In the genomic region with DNA sequence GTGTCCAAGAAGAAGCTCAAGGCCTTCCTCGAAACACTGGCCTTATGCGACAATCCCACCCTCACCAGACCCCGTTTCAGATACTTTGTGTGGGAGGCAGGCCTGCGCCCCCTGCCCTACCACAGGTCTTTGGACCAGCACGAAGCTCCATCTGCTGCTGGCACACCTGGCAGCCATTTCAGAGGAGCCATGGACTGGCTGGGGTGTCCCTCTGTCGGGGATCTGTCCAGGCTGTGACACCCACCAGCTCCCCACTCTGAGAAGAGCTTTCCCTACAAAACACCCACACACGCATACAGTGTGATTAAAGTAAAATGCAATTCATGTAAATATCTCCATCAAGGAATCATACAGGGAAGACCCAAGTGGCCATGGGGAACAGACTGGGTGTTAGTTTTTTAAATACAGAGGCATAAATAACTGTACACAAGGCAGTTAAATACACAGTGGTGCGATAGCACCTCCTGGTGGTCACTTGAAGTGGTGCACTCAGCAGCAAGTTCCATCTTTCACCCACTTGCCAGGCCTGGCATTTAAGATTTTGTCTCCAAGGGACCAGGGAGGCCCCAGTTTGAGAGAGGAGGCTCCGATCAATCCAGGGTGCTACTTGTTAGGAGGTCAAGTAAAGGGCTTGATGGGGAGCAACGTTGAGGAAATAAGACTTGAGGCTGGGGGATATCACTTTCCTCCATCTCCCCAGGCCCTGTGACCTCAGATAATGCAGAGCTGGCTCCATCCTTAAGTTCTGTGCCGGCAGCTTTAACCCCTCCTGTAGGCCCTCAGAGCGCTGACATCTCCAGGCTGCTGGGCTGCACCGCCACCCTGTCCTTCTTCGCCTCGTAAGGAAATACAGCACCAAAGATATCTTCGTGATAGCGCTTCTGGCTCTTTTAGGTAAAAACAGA, we compare ENCODE assay signal across 9 cellular contexts. TPM values are rescaled to one million over a fixed set of nuclear protein-coding genes. Genes with fewer than 3 reads are reported as not detected.
DNase-seq lines count a peak whose midpoint lies in the region; ATAC-seq and TF ChIP-seq lines count a peak whose summit lies in the region.
"Had no signal": no experiment of that assay in that cellular context is flagged by ENCODE, and none has a peak within 500 bp of the region (broad histone marks: within the 10 kb centered on the region; RNA-seq: fewer than 3 reads in every experiment).

No MANE protein-coding gene starts in this region.

- peaks cover 17% of the 10 kb centered on the region for H3K27me3 Mint-ChIP-seq in chondrocyte (ENCODE audit: low read depth)
- H3K27me3 Mint-ChIP-seq: activated naive CD8-positive, alpha-beta T cell had no signal

- no peak overlapping the region for H3K27ac Mint-ChIP-seq in chondrocyte (ENCODE audit: unreplicated experiment)
- H3K27ac Mint-ChIP-seq: activated naive CD8-positive, alpha-beta T cell had no signal

- no peak overlapping the region for H4K91ac ChIP-seq in mesenchymal stem cell (ENCODE audit: low read length)

- no peak overlapping the region for H3K9ac ChIP-seq in mesenchymal stem cell (ENCODE audit: low read length)

- H3K4me3 ChIP-seq in Jurkat, Clone E6-1 (ENCODE audit: low read length): no peak overlapping the region
- H3K4me3 ChIP-seq in mesenchymal stem cell (ENCODE audit: insufficient read depth in 1 of 2, low read depth in 1 of 2, low read length in 2 of 2): no peak overlapping the region

- no peak overlapping the region for H3K23ac ChIP-seq in mesenchymal stem cell (ENCODE audit: low read length in 2 of 2)

- H2BK5ac ChIP-seq in mesenchymal stem cell (ENCODE audit: low read depth, low read length, poor library complexity, severe bottlenecking): no peak overlapping the region

- no peak overlapping the region for H2AFZ ChIP-seq in mesenchymal stem cell (ENCODE audit: low read depth, low read length)

- H3K14ac ChIP-seq in mesenchymal stem cell (ENCODE audit: low read length in 2 of 2): no peak overlapping the region

- no peaks in the 10 kb centered on the region for H3K36me3 Mint-ChIP-seq in chondrocyte (ENCODE audit: low read depth)
- H3K36me3 Mint-ChIP-seq: activated naive CD8-positive, alpha-beta T cell had no signal

- no peak overlapping the region for H2AK5ac ChIP-seq in mesenchymal stem cell (ENCODE audit: low read length, severe bottlenecking)

- no peak overlapping the region for H3K4ac ChIP-seq in mesenchymal stem cell (ENCODE audit: low read depth in 1 of 2, low read length in 2 of 2)

- no peak overlapping the region for H2BK120ac ChIP-seq in mesenchymal stem cell (ENCODE audit: low read depth, low read length)

- no peak overlapping the region for H3K4me3 Mint-ChIP-seq in chondrocyte (ENCODE audit: unreplicated experiment)
- H3K4me3 Mint-ChIP-seq: activated naive CD8-positive, alpha-beta T cell had no signal

- DNase-seq in DMS53 (lab: John Stamatoyannopoulos, UW): peak; percentile 83
- peak; percentile 79 for DNase-seq in Jurkat, Clone E6-1 (ENCODE audit: low read depth, low spot score)
- DNase-seq in chondrocyte (ENCODE audit: low spot score): no peak
- peak; percentile 30 for DNase-seq in mesenchymal stem cell
- peak; percentile 7 to 10 for DNase-seq in stimulated activated CD8-positive, alpha-beta memory T cell treated with anti-CD3 and anti-CD28 coated beads, Interleukin-7, amount 100 ng/mL, for 48 hours (ENCODE audit: extremely low read depth in 1 of 2, low read depth in 1 of 2)

- no peaks in the 10 kb centered on the region for H3K79me1 ChIP-seq in mesenchymal stem cell (replicated peaks; ENCODE audit: low read length, poor library complexity, severe bottlenecking)

- no peaks in the 10 kb centered on the region for H3K4me1 Mint-ChIP-seq in chondrocyte (ENCODE audit: low read depth)

- H3K4me1 ChIP-seq in mesenchymal stem cell (ENCODE audit: control insufficient read depth, insufficient read depth, low read depth, low read length): peaks cover 2% of the 10 kb centered on the region

- no peaks in the 10 kb centered on the region for H3K9me3 Mint-ChIP-seq in chondrocyte (ENCODE audit: low read depth)

- ATAC-seq in HG03280 (IDR thresholded peaks at IDR 0.05; ENCODE audit: unreplicated experiment) (no peak), HG02759 (IDR thresholded peaks at IDR 0.05; ENCODE audit: unreplicated experiment) (no peak)

- no peaks in the 10 kb centered on the region for H3K36me3 ChIP-seq in mesenchymal stem cell (ENCODE audit: control insufficient read depth in 1 of 2, insufficient read depth in 2 of 2, low read depth in 1 of 2, low read length in 2 of 2)

- H3K27ac ChIP-seq in VCaP (no peak overlapping the region), mesenchymal stem cell (ENCODE audit: low read length, poor library complexity, severe bottlenecking) (no peak overlapping the region)

- no peak overlapping the region for H3K18ac ChIP-seq in mesenchymal stem cell (ENCODE audit: low read depth in 1 of 2, low read length in 2 of 2)

- no peaks in the 10 kb centered on the region for H3K9me3 ChIP-seq in mesenchymal stem cell (ENCODE audit: control insufficient read depth, low read length)

- H3K4me2 ChIP-seq in mesenchymal stem cell (ENCODE audit: low read length, poor library complexity, severe bottlenecking): no peak overlapping the region

- TF ChIP-seq CTCF in VCaP (conservative IDR thresholded peaks at IDR 0.05) (peak; percentile 99), chondrocyte (IDR thresholded peaks at IDR 0.05) (peak; percentile 92)

- peaks cover 4 to 9% of the 10 kb centered on the region in 2 experiments for H3K27me3 ChIP-seq in mesenchymal stem cell (ENCODE audit: control insufficient read depth in 1 of 2, insufficient read depth in 1 of 2, low read length in 2 of 2)

- H4K8ac ChIP-seq in mesenchymal stem cell (ENCODE audit: low read length): no peak overlapping the region

- no peak overlapping the region for H2BK15ac ChIP-seq in mesenchymal stem cell (ENCODE audit: low read depth, poor library complexity, severe bottlenecking)

- 79% methylated on average over 15 of the region's 17 CpGs for WGBS in mesenchymal stem cell

- H2BK12ac ChIP-seq in mesenchymal stem cell (ENCODE audit: low read length in 2 of 2): no peak overlapping the region

RNA-seq across cellular contexts. Expression of gene NOS2, which starts 43.6 kb away (rescaled TPM):
- polyA plus RNA-seq in Jurkat, Clone E6-1 (2012; ENCODE audit: insufficient read depth, insufficient read length): not detected
- total RNA-seq in chondrocyte: not detected in 3 replicates
- polyA plus RNA-seq in mesenchymal stem cell (2013, experiment 1 of 2): not detected
- polyA plus RNA-seq in mesenchymal stem cell (2013, experiment 2 of 2): not detected
